ENCODE assay signal across 26 cellular contexts in the genomic region with DNA sequence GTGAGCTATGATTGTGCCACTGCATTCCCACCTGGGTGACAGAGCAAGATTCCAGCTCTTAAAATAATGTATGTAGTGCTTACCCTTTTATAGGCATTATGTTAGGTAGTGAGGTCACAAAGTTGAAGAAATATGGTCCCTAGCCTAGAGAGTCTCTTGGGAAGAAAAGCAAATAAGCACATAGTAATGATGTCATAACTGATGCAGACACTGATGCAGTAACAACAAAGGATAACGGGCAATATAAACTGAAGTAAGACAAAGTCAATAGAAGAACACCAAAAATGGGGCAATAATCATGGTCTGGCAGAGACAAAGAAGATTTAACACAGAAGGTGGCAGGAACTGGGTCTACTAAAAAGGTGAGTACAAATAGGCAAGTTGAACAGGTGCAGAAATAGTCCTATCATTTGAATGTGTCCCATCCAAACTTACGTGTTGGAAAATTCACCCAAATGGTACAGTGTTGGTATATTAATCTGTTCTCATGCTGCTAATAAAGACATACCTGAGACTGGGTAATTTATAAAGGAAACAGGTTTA.
A peak's percentile ranks its signal among the peaks of the same experiment; 100 is the strongest.
DNase-seq lines count a peak whose midpoint lies in the region; ATAC-seq, FAIRE-seq and TF ChIP-seq lines count a peak whose summit lies in the region.
"Had no signal": no experiment of that assay in that cellular context is flagged by ENCODE, and none has a peak within 500 bp of the region (broad histone marks: within the 10 kb centered on the region; RNA-seq: fewer than 3 reads in every experiment).

No MANE protein-coding gene starts in this region.

- SMC1A ChIA-PET in GM12878 (lab: Charles Lee; ENCODE audit: uncharacterized antibody, unreplicated experiment): no interaction called here

- TF ChIP-seq EP300 in HepG2 (IDR thresholded peaks at IDR 0.05; ENCODE audit: low read depth in 2 of 2, low read length in 2 of 2) (no peak), HepG2 (CRISPR knock-in tag; IDR thresholded peaks at IDR 0.05; ENCODE audit: borderline replicate concordance) (no peak), GM12878 (IDR thresholded peaks at IDR 0.05; ENCODE audit: borderline replicate concordance in 1 of 2, control insufficient read depth in 1 of 2, low read depth in 2 of 2, low read length in 2 of 2) (no peak)

- BruUV-seq in HepG2 (replicated peaks; lab: Mats Ljungman, UMichigan): no TSS peak
- no TSS peak for BruUV-seq in GM12878 (replicated peaks; lab: Mats Ljungman, UMichigan)

- peaks cover 11% of the 10 kb centered on the region for H3K36me3 Mint-ChIP-seq in neural crest cell (ENCODE audit: low read depth)

- H3K9me3 ChIP-seq in HepG2 (ENCODE audit: low read length) (no peaks in the 10 kb centered on the region; the same call in 1 of the 2 replicates), right lobe of liver (no peaks in the 10 kb centered on the region), GM12878 (replicated peaks; ENCODE audit: control insufficient read depth, insufficient read depth, low read length) (peaks cover 2% of the 10 kb centered on the region; the same call in 2 of the 3 replicates)
- H3K9me3 ChIP-seq: BE2C had no signal

- no peak overlapping the region for H3K4me3 Mint-ChIP-seq in neural crest cell
- H3K4me3 Mint-ChIP-seq: CD14-positive monocyte; CD4-positive, alpha-beta memory T cell; CD4-positive, CD25-positive, alpha-beta regulatory T cell; CD8-positive, alpha-beta memory T cell had no signal

- no peaks in the 10 kb centered on the region for H4K20me1 ChIP-seq in HepG2 (ENCODE audit: insufficient read depth, low read length)
- no peaks in the 10 kb centered on the region for H4K20me1 ChIP-seq in GM12878 (ENCODE audit: control insufficient read depth, insufficient read depth)
- H4K20me1 ChIP-seq: BLaER1 had no signal

- no peaks in the 10 kb centered on the region for H3K79me2 ChIP-seq in HepG2 (ENCODE audit: insufficient read depth, low read length)
- H3K79me2 ChIP-seq in GM12878 (ENCODE audit: control insufficient read depth, insufficient read depth, low read length): no peaks in the 10 kb centered on the region

- H3K4me3 ChIP-seq in HepG2 (replicated peaks in 1 of 3; ENCODE audit: insufficient read depth in 1 of 3, low read depth in 2 of 3, low read length in 3 of 3): no peak overlapping the region
- no peak overlapping the region for H3K4me3 ChIP-seq in right lobe of liver
- no peak overlapping the region for H3K4me3 ChIP-seq in GM12878
- H3K4me3 ChIP-seq: BLaER1 had no signal

- CTCF ChIA-PET in HepG2 (lab: Yijun Ruan, JAX; ENCODE audit: low intra/inter-chr PET ratio, low total read pairs) (no interaction called here), GM12878 (lab: Yijun Ruan, JAX) (interaction anchor here (0.6 to 1.2 kb wide), 3 partner anchors 20 to 94 kb away, joined by 3 to 4 read pairs (median 3); no protein-coding TSS in a partner anchor), RWPE1 (lab: Yijun Ruan, JAX) (no interaction called here)

- DNase-seq in HepG2 (ENCODE audit: low spot score) (no peak), right lobe of liver (no peak), GM12878 (ENCODE audit: low read depth, low spot score) (no peak), neural crest cell (ENCODE audit: low read depth, low spot score) (no peak), RWPE1 (ENCODE audit: low spot score) (no peak), kidney tubule cell (ENCODE audit: low spot score) (no peak)
- DNase-seq: 8988T; ACHN; BE2C; C1 segment of cervical spinal cord; CD4-positive, alpha-beta memory T cell; CD4-positive, CD25-positive, alpha-beta regulatory T cell; CD8-positive, alpha-beta memory T cell; COR-L47; DMS 273 treated with DMSO at 0.1 percent for 48 hours; DMS153; DMS79; DND-41; EL; GDM1 had no signal

- no peak overlapping the region for H3K4me2 ChIP-seq in HepG2 (ENCODE audit: low read depth, low read length)
- H3K4me2 ChIP-seq in GM12878 (ENCODE audit: control insufficient read depth, insufficient read depth): no peak overlapping the region
- H3K4me2 ChIP-seq: BLaER1 had no signal

- TF ChIP-seq RAD21 in HepG2 (CRISPR knock-in tag; IDR thresholded peaks at IDR 0.05) (no peak), GM12878 (IDR thresholded peaks at IDR 0.05; ENCODE audit: insufficient read depth, low read depth, low read length) (no peak)

- TF ChIP-seq POLR2A in HepG2 (IDR thresholded peaks at IDR 0.05; ENCODE audit: insufficient read depth in 1 of 2, low read depth in 2 of 2, low read length in 2 of 2) (no peak), right lobe of liver (IDR thresholded peaks at IDR 0.05) (no peak), GM12878 (IDR thresholded peaks at IDR 0.05; ENCODE audit: low read depth, low read length) (no peak)

- H3K4me1 ChIP-seq in HepG2 (ENCODE audit: insufficient read depth, low read length): no peaks in the 10 kb centered on the region
- H3K4me1 ChIP-seq in right lobe of liver: no peaks in the 10 kb centered on the region
- H3K4me1 ChIP-seq in GM12878 (ENCODE audit: control insufficient read depth, insufficient read depth, low read length): no peaks in the 10 kb centered on the region
- H3K4me1 ChIP-seq: BE2C had no signal

- no peak for TF ChIP-seq CTCF in HepG2 (CRISPR knock-in tag; IDR thresholded peaks at IDR 0.05)
- TF ChIP-seq CTCF in right lobe of liver (IDR thresholded peaks at IDR 0.05): no peak
- no peak for TF ChIP-seq CTCF in GM12878 (IDR thresholded peaks at IDR 0.05 in 2 of 3, conservative IDR thresholded peaks at IDR 0.05 in 1 of 3; ENCODE audit: control insufficient read depth in 2 of 3, extremely low read depth in 1 of 3, insufficient read depth in 1 of 3, low read depth in 3 of 3, low read length in 3 of 3)
- TF ChIP-seq CTCF in neural crest cell (conservative IDR thresholded peaks at IDR 0.05): no peak
- no peak for TF ChIP-seq CTCF in RWPE1 (conservative IDR thresholded peaks at IDR 0.05; ENCODE audit: low read depth)

- no peaks in the 10 kb centered on the region for H3K27me3 Mint-ChIP-seq in neural crest cell (ENCODE audit: low read depth)
- H3K27me3 Mint-ChIP-seq: CD4-positive, alpha-beta memory T cell; CD4-positive, CD25-positive, alpha-beta regulatory T cell had no signal

- H2AFZ ChIP-seq in HepG2 (ENCODE audit: low read length) (no peak overlapping the region), GM12878 (ENCODE audit: control insufficient read depth, low read depth, low read length) (no peak overlapping the region)

- H3K27me3 ChIP-seq in HepG2 (ENCODE audit: control insufficient read depth in 1 of 2, insufficient read depth in 2 of 2, low read length in 2 of 2): no peaks in the 10 kb centered on the region
- H3K27me3 ChIP-seq in right lobe of liver: no peaks in the 10 kb centered on the region
- H3K27me3 ChIP-seq in GM12878 (replicated peaks in 1 of 2; ENCODE audit: control insufficient read depth in 2 of 2, insufficient read depth in 2 of 2, low read length in 1 of 2): no peaks in the 10 kb centered on the region
- H3K27me3 ChIP-seq: BE2C, BLaER1 had no signal

- 35% methylated on average over 2 of the region's 2 CpGs for WGBS in HepG2 (ENCODE audit: low lambda C conversion rate)
- 96% methylated on average over 2 of the region's 2 CpGs for WGBS in right lobe of liver (ENCODE audit: insufficient coverage, low coverage, low lambda C conversion rate, missing lambda C conversion rate)
- 100% methylated on average over 2 of the region's 2 CpGs for WGBS in GM12878 (ENCODE audit: insufficient coverage, insufficient replicate concordance, low lambda C conversion rate, missing lambda C conversion rate)

- POLR2A ChIA-PET in HepG2 (lab: Yijun Ruan, JAX): no interaction called here
- POLR2A ChIA-PET in GM12878 (lab: Charles Lee): no interaction called here
- POLR2A ChIA-PET in RWPE1 (lab: Yijun Ruan, JAX; ENCODE audit: low non-redundant PET): no interaction called here

- H3K9ac ChIP-seq in HepG2 (ENCODE audit: insufficient read depth, low read depth, low read length): no peak overlapping the region
- H3K9ac ChIP-seq in GM12878 (ENCODE audit: control insufficient read depth, insufficient read depth, low read length): no peak overlapping the region
- H3K9ac ChIP-seq: BLaER1 had no signal

- in situ Hi-C loops in HepG2 (cut with HindIII; ENCODE audit: extremely low pct_ligation_motif_present, low pct_unique_long_range_greater_than_20kb) (no loop called here), GM12878 (cut with MboI) (no loop called here)

- H3K27ac Mint-ChIP-seq in neural crest cell (ENCODE audit: unreplicated experiment): peak overlapping the region; percentile 22
- H3K27ac Mint-ChIP-seq: CD4-positive, alpha-beta memory T cell; CD4-positive, CD25-positive, alpha-beta regulatory T cell had no signal

- FAIRE-seq in HepG2 (lab: Jason Lieb, UNC) (no peak), GM12878 (lab: Jason Lieb, UNC) (no peak)
- FAIRE-seq: A204.1, GM12891, GM19239 had no signal

- H3K27ac ChIP-seq in HepG2 (ENCODE audit: extremely low read length, insufficient read depth, low read length) (no peak overlapping the region), right lobe of liver (no peak overlapping the region), GM12878 (ENCODE audit: control insufficient read depth, insufficient read depth) (no peak overlapping the region), RWPE1 (no peak overlapping the region)
- H3K27ac ChIP-seq: BLaER1 had no signal

- RAD21 ChIA-PET in GM12878 (lab: Charles Lee; ENCODE audit: unreplicated experiment): interaction anchor here (0.5 kb wide), 2 partner anchors 26 to 94 kb away, joined by 3 read pairs; no protein-coding TSS in a partner anchor

- ATAC-seq in HepG2 (no peak), right lobe of liver (no peak), GM12878 (no peak), HG02642 (IDR thresholded peaks at IDR 0.05; ENCODE audit: poor library complexity, unreplicated experiment) (no peak)

- no peaks in the 10 kb centered on the region for H3K4me1 Mint-ChIP-seq in neural crest cell
- H3K4me1 Mint-ChIP-seq: CD4-positive, alpha-beta memory T cell; CD4-positive, CD25-positive, alpha-beta regulatory T cell; CD8-positive, alpha-beta memory T cell had no signal

- intact Hi-C loops in HepG2 (cut with micrococcal nuclease; ENCODE audit: unreplicated experiment): no loop called here
- intact Hi-C loops in right lobe of liver (cut with DNase I): no loop called here
- intact Hi-C loops in GM12878 (cut with micrococcal nuclease; ENCODE audit: unreplicated experiment): loop anchor here (5.0 kb wide), 1 partner anchor 35 kb away; no protein-coding TSS in a partner anchor

- peaks cover 11% of the 10 kb centered on the region for H3K9me3 Mint-ChIP-seq in neural crest cell

- no peaks in the 10 kb centered on the region for H3K36me3 ChIP-seq in HepG2 (replicated peaks in 1 of 2; ENCODE audit: control insufficient read depth in 1 of 2, insufficient read depth in 2 of 2, low read length in 2 of 2)
- H3K36me3 ChIP-seq in right lobe of liver: peaks cover 0 to 2% (median 0%) of the 10 kb centered on the region in 4 donors
- peaks cover 0 to 3% of the 10 kb centered on the region in 2 experiments; a peak in 2 of 4 replicates for H3K36me3 ChIP-seq in GM12878 (ENCODE audit: control insufficient read depth in 2 of 2, insufficient read depth in 2 of 2, low read length in 1 of 2)
- H3K36me3 ChIP-seq: BE2C, BLaER1 had no signal

TF ChIP-seq in HepG2, 621 proteins besides CTCF, POLR2A, EP300 and RAD21 (continues in another document):
- TF ChIP-seq ZNF564 (CRISPR knock-in tag; IDR thresholded peaks at IDR 0.05): no peak

TF ChIP-seq in GM12878, 131 proteins besides CTCF, POLR2A, EP300 and RAD21:
- TF ChIP-seq MYC (IDR thresholded peaks at IDR 0.05; ENCODE audit: insufficient read depth, insufficient read length, insufficient replicate concordance, low read length, severe bottlenecking) (no peak), ATF7 (IDR thresholded peaks at IDR 0.05; ENCODE audit: low read depth) (0 out of 2 replicates have a peak, but pooled peaks have one; percentile 21)
